36 cellular contexts compared by ENCODE assay signal in genomic region chr11:45622283-45622682, GRCh38. TPM values are rescaled to one million over a fixed set of nuclear protein-coding genes. Genes with fewer than 3 reads are reported as not detected.
"Had no signal": no experiment of that assay in that cellular context is flagged by ENCODE, and none has a peak within 500 bp of the region (broad histone marks: within the 10 kb centered on the region; RNA-seq: fewer than 3 reads in every experiment).

No MANE protein-coding gene starts in this region.

- H3K27ac ChIP-seq: KMS-11 had no signal

- H3K9ac ChIP-seq: KMS-11 had no signal

- H3K36me3 ChIP-seq: MG63 had no signal

- H3K4me3 ChIP-seq: MG63 had no signal

- DNase-seq: Karpas-422, Kasumi-1, MM.1S, MV-4-11, NCI-H1048, NCI-H1092, NCI-H1092 treated with DMSO at 0.1 percent for 48 hours, NCI-H1105, NCI-H1105 treated with DMSO at 0.1 percent for 48 hours, NCI-H1417, NCI-H1417 treated with DMSO at 0.1 percent for 48 hours, NCI-H1436, NCI-H1436 treated with DMSO at 0.1 percent for 48 hours, NCI-H146, NCI-H1694, NCI-H1694 treated with DMSO at 0.1 percent for 48 hours, NCI-H187, NCI-H187 treated with DMSO at 0.1 percent for 48 hours, NCI-H1930, NCI-H2029, NCI-H2029 treated with DMSO at 0.1 percent for 48 hours, NCI-H2081, NCI-H2081 treated with DMSO at 0.1 percent for 48 hours, NCI-H2107, NCI-H2171, NCI-H2171 treated with DMSO at 0.1 percent for 48 hours, NCI-H2227 treated with DMSO at 0.1 percent for 48 hours, NCI-H345, NCI-H446, NCI-H446 treated with DMSO at 0.1 percent for 48 hours, NCI-H510A, NCI-H510A treated with DMSO at 0.1 percent for 48 hours had no signal

- H3K4me2 ChIP-seq: KMS-11 had no signal

- H3K9me3 ChIP-seq: MG63 had no signal

RNA-seq across cellular contexts. Expression of gene CHST1, which starts 43.1 kb away (rescaled TPM):
- total RNA-seq: MCF 10A, NCI-H460 had no signal
